ENCODE assay signal across 1 cellular context in the genomic region with DNA sequence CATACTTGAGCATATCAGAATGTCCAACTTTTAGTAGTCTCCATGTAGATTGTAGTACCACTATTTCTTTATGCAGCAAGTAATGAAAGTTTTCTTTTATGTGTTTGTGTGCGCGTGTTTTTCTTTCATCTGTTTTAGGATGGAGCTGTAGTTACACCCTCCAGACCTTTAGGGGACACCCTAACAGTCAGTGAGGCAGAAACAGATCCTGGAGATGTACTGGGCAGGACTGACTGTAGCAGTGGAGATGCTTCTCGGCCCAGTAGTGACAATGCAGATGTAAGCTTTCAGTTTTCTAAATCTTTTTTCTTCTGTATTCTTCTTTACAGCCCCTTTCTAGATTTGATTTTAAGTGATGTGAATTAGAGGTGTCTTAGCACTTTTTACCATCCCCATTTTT.
TF ChIP-seq lines count a peak whose summit lies in the region.

No MANE protein-coding gene starts in this region.

TF ChIP-seq in GM23338, 12 proteins besides CTCF, POLR2A, EP300 and RAD21 (continued from another document):
- TF ChIP-seq, protein P1, sequence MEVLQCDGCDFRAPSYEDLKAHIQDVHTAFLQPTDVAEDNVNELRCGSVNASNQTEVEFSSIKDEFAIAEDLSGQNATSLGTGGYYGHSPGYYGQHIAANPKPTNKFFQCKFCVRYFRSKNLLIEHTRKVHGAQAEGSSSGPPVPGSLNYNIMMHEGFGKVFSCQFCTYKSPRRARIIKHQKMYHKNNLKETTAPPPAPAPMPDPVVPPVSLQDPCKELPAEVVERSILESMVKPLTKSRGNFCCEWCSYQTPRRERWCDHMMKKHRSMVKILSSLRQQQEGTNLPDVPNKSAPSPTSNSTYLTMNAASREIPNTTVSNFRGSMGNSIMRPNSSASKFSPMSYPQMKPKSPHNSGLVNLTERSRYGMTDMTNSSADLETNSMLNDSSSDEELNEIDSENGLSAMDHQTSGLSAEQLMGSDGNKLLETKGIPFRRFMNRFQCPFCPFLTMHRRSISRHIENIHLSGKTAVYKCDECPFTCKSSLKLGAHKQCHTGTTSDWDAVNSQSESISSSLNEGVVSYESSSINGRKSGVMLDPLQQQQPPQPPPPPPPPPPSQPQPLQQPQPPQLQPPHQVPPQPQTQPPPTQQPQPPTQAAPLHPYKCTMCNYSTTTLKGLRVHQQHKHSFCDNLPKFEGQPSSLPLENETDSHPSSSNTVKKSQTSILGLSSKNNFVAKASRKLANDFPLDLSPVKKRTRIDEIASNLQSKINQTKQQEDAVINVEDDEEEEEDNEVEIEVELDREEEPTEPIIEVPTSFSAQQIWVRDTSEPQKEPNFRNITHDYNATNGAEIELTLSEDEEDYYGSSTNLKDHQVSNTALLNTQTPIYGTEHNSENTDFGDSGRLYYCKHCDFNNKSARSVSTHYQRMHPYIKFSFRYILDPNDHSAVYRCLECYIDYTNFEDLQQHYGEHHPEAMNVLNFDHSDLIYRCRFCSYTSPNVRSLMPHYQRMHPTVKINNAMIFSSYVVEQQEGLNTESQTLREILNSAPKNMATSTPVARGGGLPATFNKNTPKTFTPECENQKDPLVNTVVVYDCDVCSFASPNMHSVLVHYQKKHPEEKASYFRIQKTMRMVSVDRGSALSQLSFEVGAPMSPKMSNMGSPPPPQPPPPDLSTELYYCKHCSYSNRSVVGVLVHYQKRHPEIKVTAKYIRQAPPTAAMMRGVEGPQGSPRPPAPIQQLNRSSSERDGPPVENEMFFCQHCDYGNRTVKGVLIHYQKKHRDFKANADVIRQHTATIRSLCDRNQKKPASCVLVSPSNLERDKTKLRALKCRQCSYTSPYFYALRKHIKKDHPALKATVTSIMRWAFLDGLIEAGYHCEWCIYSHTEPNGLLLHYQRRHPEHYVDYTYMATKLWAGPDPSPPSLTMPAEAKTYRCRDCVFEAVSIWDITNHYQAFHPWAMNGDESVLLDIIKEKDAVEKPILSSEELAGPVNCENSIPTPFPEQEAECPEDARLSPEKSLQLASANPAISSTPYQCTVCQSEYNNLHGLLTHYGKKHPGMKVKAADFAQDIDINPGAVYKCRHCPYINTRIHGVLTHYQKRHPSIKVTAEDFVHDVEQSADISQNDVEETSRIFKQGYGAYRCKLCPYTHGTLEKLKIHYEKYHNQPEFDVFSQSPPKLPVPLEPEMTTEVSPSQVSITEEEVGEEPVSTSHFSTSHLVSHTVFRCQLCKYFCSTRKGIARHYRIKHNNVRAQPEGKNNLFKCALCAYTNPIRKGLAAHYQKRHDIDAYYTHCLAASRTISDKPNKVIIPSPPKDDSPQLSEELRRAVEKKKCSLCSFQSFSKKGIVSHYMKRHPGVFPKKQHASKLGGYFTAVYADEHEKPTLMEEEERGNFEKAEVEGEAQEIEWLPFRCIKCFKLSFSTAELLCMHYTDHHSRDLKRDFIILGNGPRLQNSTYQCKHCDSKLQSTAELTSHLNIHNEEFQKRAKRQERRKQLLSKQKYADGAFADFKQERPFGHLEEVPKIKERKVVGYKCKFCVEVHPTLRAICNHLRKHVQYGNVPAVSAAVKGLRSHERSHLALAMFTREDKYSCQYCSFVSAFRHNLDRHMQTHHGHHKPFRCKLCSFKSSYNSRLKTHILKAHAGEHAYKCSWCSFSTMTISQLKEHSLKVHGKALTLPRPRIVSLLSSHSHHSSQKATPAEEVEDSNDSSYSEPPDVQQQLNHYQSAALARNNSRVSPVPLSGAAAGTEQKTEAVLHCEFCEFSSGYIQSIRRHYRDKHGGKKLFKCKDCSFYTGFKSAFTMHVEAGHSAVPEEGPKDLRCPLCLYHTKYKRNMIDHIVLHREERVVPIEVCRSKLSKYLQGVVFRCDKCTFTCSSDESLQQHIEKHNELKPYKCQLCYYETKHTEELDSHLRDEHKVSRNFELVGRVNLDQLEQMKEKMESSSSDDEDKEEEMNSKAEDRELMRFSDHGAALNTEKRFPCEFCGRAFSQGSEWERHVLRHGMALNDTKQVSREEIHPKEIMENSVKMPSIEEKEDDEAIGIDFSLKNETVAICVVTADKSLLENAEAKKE (CRISPR knock-in tag; IDR thresholded peaks at IDR 0.05) = no peak
- TF ChIP-seq ZNF331 (CRISPR knock-in tag; IDR thresholded peaks at IDR 0.05; ENCODE audit: low read depth) (no peak), CREB1 (CRISPR knock-in tag; IDR thresholded peaks at IDR 0.05; ENCODE audit: low read depth) (no peak), NANOG (IDR thresholded peaks at IDR 0.05; ENCODE audit: borderline replicate concordance) (no peak), POLR2AphosphoS5 (IDR thresholded peaks at IDR 0.05; ENCODE audit: low read depth) (no peak), JUNB (IDR thresholded peaks at IDR 0.05; ENCODE audit: unreplicated experiment) (no peak), EZH2 (IDR thresholded peaks at IDR 0.05; ENCODE audit: low read depth, unreplicated experiment) (no peak), STAT1 (IDR thresholded peaks at IDR 0.05; ENCODE audit: unreplicated experiment) (no peak), EZH2phosphoT487 (IDR thresholded peaks at IDR 0.05; ENCODE audit: unreplicated experiment) (no peak)
- TF ChIP-seq, protein P2, sequence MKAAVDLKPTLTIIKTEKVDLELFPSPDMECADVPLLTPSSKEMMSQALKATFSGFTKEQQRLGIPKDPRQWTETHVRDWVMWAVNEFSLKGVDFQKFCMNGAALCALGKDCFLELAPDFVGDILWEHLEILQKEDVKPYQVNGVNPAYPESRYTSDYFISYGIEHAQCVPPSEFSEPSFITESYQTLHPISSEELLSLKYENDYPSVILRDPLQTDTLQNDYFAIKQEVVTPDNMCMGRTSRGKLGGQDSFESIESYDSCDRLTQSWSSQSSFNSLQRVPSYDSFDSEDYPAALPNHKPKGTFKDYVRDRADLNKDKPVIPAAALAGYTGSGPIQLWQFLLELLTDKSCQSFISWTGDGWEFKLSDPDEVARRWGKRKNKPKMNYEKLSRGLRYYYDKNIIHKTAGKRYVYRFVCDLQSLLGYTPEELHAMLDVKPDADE (IDR thresholded peaks at IDR 0.05) = no peak
- TF ChIP-seq, protein P3, sequence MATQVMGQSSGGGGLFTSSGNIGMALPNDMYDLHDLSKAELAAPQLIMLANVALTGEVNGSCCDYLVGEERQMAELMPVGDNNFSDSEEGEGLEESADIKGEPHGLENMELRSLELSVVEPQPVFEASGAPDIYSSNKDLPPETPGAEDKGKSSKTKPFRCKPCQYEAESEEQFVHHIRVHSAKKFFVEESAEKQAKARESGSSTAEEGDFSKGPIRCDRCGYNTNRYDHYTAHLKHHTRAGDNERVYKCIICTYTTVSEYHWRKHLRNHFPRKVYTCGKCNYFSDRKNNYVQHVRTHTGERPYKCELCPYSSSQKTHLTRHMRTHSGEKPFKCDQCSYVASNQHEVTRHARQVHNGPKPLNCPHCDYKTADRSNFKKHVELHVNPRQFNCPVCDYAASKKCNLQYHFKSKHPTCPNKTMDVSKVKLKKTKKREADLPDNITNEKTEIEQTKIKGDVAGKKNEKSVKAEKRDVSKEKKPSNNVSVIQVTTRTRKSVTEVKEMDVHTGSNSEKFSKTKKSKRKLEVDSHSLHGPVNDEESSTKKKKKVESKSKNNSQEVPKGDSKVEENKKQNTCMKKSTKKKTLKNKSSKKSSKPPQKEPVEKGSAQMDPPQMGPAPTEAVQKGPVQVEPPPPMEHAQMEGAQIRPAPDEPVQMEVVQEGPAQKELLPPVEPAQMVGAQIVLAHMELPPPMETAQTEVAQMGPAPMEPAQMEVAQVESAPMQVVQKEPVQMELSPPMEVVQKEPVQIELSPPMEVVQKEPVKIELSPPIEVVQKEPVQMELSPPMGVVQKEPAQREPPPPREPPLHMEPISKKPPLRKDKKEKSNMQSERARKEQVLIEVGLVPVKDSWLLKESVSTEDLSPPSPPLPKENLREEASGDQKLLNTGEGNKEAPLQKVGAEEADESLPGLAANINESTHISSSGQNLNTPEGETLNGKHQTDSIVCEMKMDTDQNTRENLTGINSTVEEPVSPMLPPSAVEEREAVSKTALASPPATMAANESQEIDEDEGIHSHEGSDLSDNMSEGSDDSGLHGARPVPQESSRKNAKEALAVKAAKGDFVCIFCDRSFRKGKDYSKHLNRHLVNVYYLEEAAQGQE (IDR thresholded peaks at IDR 0.05; ENCODE audit: unreplicated experiment) = no peak
